Comparison of ENCODE assay signal across 7 cellular contexts in genomic region chr11:72079776-72080325, GRCh38. TPM values are rescaled to one million over a fixed set of nuclear protein-coding genes. Genes with fewer than 3 reads are reported as not detected.
DNase-seq lines count a peak whose midpoint lies in the region; ATAC-seq, FAIRE-seq and TF ChIP-seq lines count a peak whose summit lies in the region.

No MANE protein-coding gene starts in this region.

- H2BK5ac ChIP-seq in mesendoderm (ENCODE audit: low read length), result no peak overlapping the region

- DNase-seq in GM12891 (ENCODE audit: insufficient read length, low spot score) (no peak), NCI-H82 treated with DMSO at 0.1 percent for 48 hours (lab: John Stamatoyannopoulos, UW; ENCODE audit: unreplicated experiment) (peak; percentile 73), choroid plexus epithelial cell (ENCODE audit: low read depth) (no peak), mesendoderm (no peak), posterior vena cava (ENCODE audit: low spot score) (no peak)

- peak overlapping the region; percentile 78 for H3K18ac ChIP-seq in mesendoderm (ENCODE audit: low read length)

- peaks cover 32% of the 10 kb centered on the region for H3K79me2 ChIP-seq in mesendoderm (ENCODE audit: control insufficient read depth, insufficient read depth, low read length)

- H3K4me1 ChIP-seq in mesendoderm (ENCODE audit: control insufficient read depth, low read depth, low read length), result no peaks in the 10 kb centered on the region
- H3K4me1 ChIP-seq in urinary bladder (ENCODE audit: insufficient read depth), result peaks cover 2% of the 10 kb centered on the region

- no peak for TF ChIP-seq CTCF in choroid plexus epithelial cell (conservative IDR thresholded peaks at IDR 0.05; ENCODE audit: low read depth, low read length)

- H3K4me3 ChIP-seq in choroid plexus epithelial cell (ENCODE audit: low read depth, low read length), result peak overlapping the region; percentile 74
- H3K4me3 ChIP-seq in mesendoderm (ENCODE audit: low read length), result peak overlapping the region; percentile 96
- H3K4me3 ChIP-seq in urinary bladder (ENCODE audit: low read depth, low read length), result peak overlapping the region; percentile 71

- peaks cover 5% of the 10 kb centered on the region for H3K79me1 ChIP-seq in mesendoderm (ENCODE audit: low read length)

- no peak overlapping the region for H2BK15ac ChIP-seq in mesendoderm (replicated peaks; ENCODE audit: low read depth)

- no peak overlapping the region for H4K8ac ChIP-seq in mesendoderm (ENCODE audit: low read depth, low read length)

- no peaks in the 10 kb centered on the region for H3K27me3 ChIP-seq in mesendoderm (ENCODE audit: insufficient read depth, low read length, poor library complexity)

- intact Hi-C loops in posterior vena cava (cut with DNase I), result loop anchor here in 1 of 2 donors (5.0 kb wide), 1 partner anchor 43 kb away; no protein-coding TSS in a partner anchor

- H3K36me3 ChIP-seq in mesendoderm (ENCODE audit: control insufficient read depth, insufficient read depth, low read length) (no peaks in the 10 kb centered on the region), urinary bladder (ENCODE audit: insufficient read depth) (no peaks in the 10 kb centered on the region)

- H4K5ac ChIP-seq in mesendoderm (ENCODE audit: low read length), result no peak overlapping the region

- WGBS in mesendoderm (ENCODE audit: extremely low coverage, insufficient coverage, low lambda C conversion rate), result no CpG with 5 or more reads among the region's 16 CpGs
- 3% methylated on average over 16 of the region's 16 CpGs for WGBS in urinary bladder

- H3K9ac ChIP-seq in mesendoderm (ENCODE audit: low read length), result peak overlapping the region; percentile 92

- H3K27ac ChIP-seq in mesendoderm (ENCODE audit: low read depth, low read length) (peak overlapping the region; percentile 88), urinary bladder (ENCODE audit: low read depth) (peak overlapping the region; percentile 92)

- no peak for TF ChIP-seq POLR2A in GM12891 (IDR thresholded peaks at IDR 0.05; ENCODE audit: low read depth, low read length)

- peak; percentile 23 for FAIRE-seq in GM12891 (lab: Jason Lieb, UNC)

- no peak overlapping the region for H2BK120ac ChIP-seq in mesendoderm (ENCODE audit: low read depth, low read length)

- no peak overlapping the region for H2AK5ac ChIP-seq in mesendoderm (ENCODE audit: low read length)

- peak overlapping the region; percentile 95 for H3K56ac ChIP-seq in mesendoderm (ENCODE audit: low read length)

- peak overlapping the region; percentile 92 for H3K4me2 ChIP-seq in mesendoderm (ENCODE audit: low read length)

- no peak overlapping the region for H3K23ac ChIP-seq in mesendoderm (ENCODE audit: low read length)

- ATAC-seq in GM21576 (IDR thresholded peaks at IDR 0.05; ENCODE audit: unreplicated experiment), result no peak

- no peak overlapping the region for H3K4ac ChIP-seq in mesendoderm (ENCODE audit: low read depth, low read length)

TF ChIP-seq in GM12891, 5 proteins besides CTCF, POLR2A, EP300 and RAD21:
- TF ChIP-seq PAX5 (IDR thresholded peaks at IDR 0.05; ENCODE audit: insufficient read depth, low read length, severe bottlenecking) (no peak), TAF1 (IDR thresholded peaks at IDR 0.05; ENCODE audit: low read depth, low read length) (no peak), POLR2AphosphoS5 (IDR thresholded peaks at IDR 0.05; ENCODE audit: low read depth, low read length) (no peak), POU2F2 (IDR thresholded peaks at IDR 0.05; ENCODE audit: low read depth, low read length) (no peak), SPI1 (IDR thresholded peaks at IDR 0.05; ENCODE audit: low read depth, low read length) (no peak)

RNA-seq across cellular contexts. Expression of gene NUMA1, which starts 0.5 kb away (rescaled TPM):
- 80.9 TPM for polyA plus RNA-seq in GM12891 (2012; ENCODE audit: low read depth, missing spikeins)
- 39.0 TPM for polyA plus RNA-seq in mesendoderm (2013, experiment 1 of 2)
- 37.3 TPM for polyA plus RNA-seq in mesendoderm (2013, experiment 2 of 2)
- total RNA-seq in urinary bladder (193 TPM), posterior vena cava (100 to 1,000 TPM; 129 to 143 TPM)
- 219 TPM for polyA plus RNA-seq in urinary bladder

RNA-seq across cellular contexts. Expression of gene LRRC51, which starts 0.8 kb away (rescaled TPM):
- 4.9 TPM for polyA plus RNA-seq in GM12891 (2012; ENCODE audit: low read depth, missing spikeins)
- 3.7 TPM for polyA plus RNA-seq in mesendoderm (2013, experiment 1 of 2)
- polyA plus RNA-seq in mesendoderm (2013, experiment 2 of 2), result 4.3 TPM
- 5.0 TPM for total RNA-seq in urinary bladder
- polyA plus RNA-seq in urinary bladder, result 8.3 TPM
- 1 to 10 TPM; 6.0 to 6.9 TPM for total RNA-seq in posterior vena cava

RNA-seq across cellular contexts. Expression of gene LAMTOR1, which starts 23.2 kb away (rescaled TPM):
- polyA plus RNA-seq in GM12891 (2012; ENCODE audit: low read depth, missing spikeins), result 82.0 TPM
- polyA plus RNA-seq in mesendoderm (2013, experiment 1 of 2), result 88.6 TPM
- polyA plus RNA-seq in mesendoderm (2013, experiment 2 of 2), result 91.0 TPM
- total RNA-seq in urinary bladder (32.4 TPM), posterior vena cava (10 to 100 TPM; 63.3 to 73.7 TPM)
- polyA plus RNA-seq in urinary bladder, result 147 TPM

RNA-seq across cellular contexts. Expression of gene TOMT, which starts 25.9 kb away (rescaled TPM):
- polyA plus RNA-seq in GM12891 (2012; ENCODE audit: low read depth, missing spikeins), result not detected
- polyA plus RNA-seq in mesendoderm (2013, experiment 1 of 2), result not detected
- not detected for polyA plus RNA-seq in mesendoderm (2013, experiment 2 of 2)
- total RNA-seq in urinary bladder, result not detected
- polyA plus RNA-seq in urinary bladder, result not detected
- total RNA-seq in posterior vena cava, result not detected

RNA-seq across cellular contexts. Expression of gene ANAPC15, which starts 32.6 kb away (rescaled TPM):
- polyA plus RNA-seq in GM12891 (2012; ENCODE audit: low read depth, missing spikeins), result 80.1 TPM
- polyA plus RNA-seq in mesendoderm (2013, experiment 1 of 2), result 96.5 TPM
- polyA plus RNA-seq in mesendoderm (2013, experiment 2 of 2), result 94.0 TPM
- 7.7 TPM for total RNA-seq in urinary bladder
- polyA plus RNA-seq in urinary bladder, result 54.9 TPM
- 10 to 100 TPM; 34.6 to 35.8 TPM for total RNA-seq in posterior vena cava
